21 cellular contexts compared by ENCODE assay signal in genomic region chr4:170610464-170610863, GRCh38.
DNase-seq lines count a peak whose midpoint lies in the region; ATAC-seq, FAIRE-seq and TF ChIP-seq lines count a peak whose summit lies in the region.
"Had no signal": no experiment of that assay in that cellular context is flagged by ENCODE, and none has a peak within 500 bp of the region (broad histone marks: within the 10 kb centered on the region; RNA-seq: fewer than 3 reads in every experiment).

No MANE protein-coding gene starts in this region.

- H3K9me2 ChIP-seq in SK-N-SH, result no peaks in the 10 kb centered on the region

- intact Hi-C loops in kidney (cut with DNase I), result no loop called here

- no peak for TF ChIP-seq EP300 in SK-N-SH (IDR thresholded peaks at IDR 0.05; ENCODE audit: borderline replicate concordance in 1 of 2, low read depth in 1 of 2, low read length in 1 of 2)

- ATAC-seq in GM21447 (IDR thresholded peaks at IDR 0.05; ENCODE audit: unreplicated experiment) (no peak), GM18519 (IDR thresholded peaks at IDR 0.05; ENCODE audit: low FRiP score, unreplicated experiment) (no peak), GM19467 (IDR thresholded peaks at IDR 0.05; ENCODE audit: unreplicated experiment) (no peak)
- ATAC-seq: GM23338, HCT116, HepG2 had no signal

- 0 out of 2 replicates have a peak, but pooled peaks cover 3% of the 10 kb centered on the region for H3K9me3 ChIP-seq in SK-N-SH
- peaks cover 0 to 3% of the 10 kb centered on the region in 2 donors for H3K9me3 ChIP-seq in kidney (ENCODE audit: control insufficient read depth in 1 of 2, low read length in 2 of 2)

- no peaks in the 10 kb centered on the region for H4K20me1 ChIP-seq in SK-N-SH (ENCODE audit: insufficient read depth)
- H4K20me1 ChIP-seq: BLaER1 had no signal

- 17% methylated on average over 1 of the region's 1 CpG for WGBS in SK-N-SH (ENCODE audit: low lambda C conversion rate)

- H3K9ac ChIP-seq in SK-N-SH, result 0 out of 2 replicates have a peak overlapping the region, but pooled peaks have one; percentile 22
- H3K9ac ChIP-seq in kidney (ENCODE audit: low read length in 2 of 2), result no peak overlapping the region
- H3K9ac ChIP-seq: BLaER1 had no signal

- CTCF ChIA-PET in SK-N-SH (lab: Yijun Ruan, JAX), result no interaction called here

- H3K4me3 ChIP-seq in SK-N-SH (ENCODE audit: low read depth in 2 of 2, low read length in 1 of 2) (no peak overlapping the region), kidney (ENCODE audit: low read length in 2 of 2) (no peak overlapping the region)
- H3K4me3 ChIP-seq: BLaER1, GM23338 had no signal

- 0 out of 2 replicates have a peak overlapping the region, but pooled peaks have one; percentile 10 for H2AFZ ChIP-seq in SK-N-SH (ENCODE audit: low read depth)
- H2AFZ ChIP-seq: GM23338 had no signal

- FAIRE-seq in kidney (lab: Jason Lieb, UNC), result no peak
- FAIRE-seq: GM12892, H54, HepG2 had no signal

- POLR2A ChIA-PET in SK-N-SH (lab: Yijun Ruan, JAX), result no interaction called here

- peak overlapping the region; percentile 20; the same call in 1 of the 2 replicates for H3K4me2 ChIP-seq in SK-N-SH
- H3K4me2 ChIP-seq: BLaER1, GM23338 had no signal

- H3K36me3 ChIP-seq in SK-N-SH (replicated peaks in 1 of 2; ENCODE audit: control insufficient read depth in 1 of 2, insufficient read depth in 2 of 2, low read length in 1 of 2) (no peaks in the 10 kb centered on the region), kidney (ENCODE audit: control insufficient read depth in 1 of 2, insufficient read depth in 2 of 2, low read length in 2 of 2) (no peaks in the 10 kb centered on the region)
- H3K36me3 ChIP-seq: BLaER1 had no signal

- H3K27me3 ChIP-seq in SK-N-SH (ENCODE audit: insufficient read depth), result no peaks in the 10 kb centered on the region
- H3K27me3 ChIP-seq: BLaER1 had no signal

- TF ChIP-seq CTCF in SK-N-SH (IDR thresholded peaks at IDR 0.05) (no peak), kidney (IDR thresholded peaks at IDR 0.05; ENCODE audit: borderline replicate concordance, extremely low read depth, insufficient read depth) (no peak)

- H3K27ac ChIP-seq in SK-N-SH (ENCODE audit: low read depth in 2 of 2, low read length in 1 of 2) (peak overlapping the region in 1 of 2 experiments; percentile 83; a peak in 3 of 4 replicates), kidney (ENCODE audit: low read depth in 2 of 2, low read length in 2 of 2) (no peak overlapping the region)
- H3K27ac ChIP-seq: BLaER1 had no signal

- TF ChIP-seq RAD21 in SK-N-SH (IDR thresholded peaks at IDR 0.05; ENCODE audit: low read length), result no peak

- DNase-seq in EL (peak; percentile 11), SK-N-SH (no peak), dedifferentiated amniotic fluid mesenchymal stem cell (ENCODE audit: extremely low spot score) (peak; percentile 15), stromal cell of bone marrow (ENCODE audit: low read depth) (peak; percentile 4), kidney (no peak)
- DNase-seq: 8988T; CD4-positive, alpha-beta memory T cell; DMS153; DMS79; GDM1; HFFc6; KBM-7 had no signal

- H3F3A ChIP-seq in SK-N-SH (replicated peaks; ENCODE audit: insufficient read depth), result peaks cover 12% of the 10 kb centered on the region

- peaks cover 0 to 4% of the 10 kb centered on the region in 2 experiments; a peak in 1 of 4 replicates for H3K4me1 ChIP-seq in SK-N-SH (ENCODE audit: control insufficient read depth in 1 of 2, insufficient read depth in 2 of 2, low read depth in 1 of 2, low read length in 1 of 2)
- H3K4me1 ChIP-seq in kidney (ENCODE audit: control insufficient read depth in 1 of 2, insufficient read depth in 1 of 2, low read depth in 1 of 2, low read length in 2 of 2), result no peaks in the 10 kb centered on the region
- H3K4me1 ChIP-seq: BLaER1 had no signal

- H3K79me2 ChIP-seq in SK-N-SH (ENCODE audit: insufficient read depth), result no peaks in the 10 kb centered on the region

TF ChIP-seq in SK-N-SH, 30 proteins besides CTCF, POLR2A, EP300 and RAD21 (continues in another document):
- peak; percentile 39; the same call in 1 of the 2 replicates for TF ChIP-seq JUND (IDR thresholded peaks at IDR 0.05)
- TF ChIP-seq POLR2AphosphoS5 (IDR thresholded peaks at IDR 0.05; ENCODE audit: low read depth, low read length), result no peak
- TF ChIP-seq PBX3 (IDR thresholded peaks at IDR 0.05), result peak; percentile 62
- no peak for TF ChIP-seq SMC3 (IDR thresholded peaks at IDR 0.05; ENCODE audit: low read depth, low read length)
- no peak for TF ChIP-seq TAF1 (IDR thresholded peaks at IDR 0.05; ENCODE audit: borderline replicate concordance, low read depth, low read length)
- no peak for TF ChIP-seq MAX (IDR thresholded peaks at IDR 0.05; ENCODE audit: low read depth)
- no peak for TF ChIP-seq SIN3A (IDR thresholded peaks at IDR 0.05; ENCODE audit: borderline replicate concordance, low read depth, low read length)
- TF ChIP-seq EZH2phosphoT487 (IDR thresholded peaks at IDR 0.05; ENCODE audit: borderline replicate concordance, low read depth), result no peak
- peak; percentile 68; the same call in 1 of the 2 replicates for TF ChIP-seq MEF2A (IDR thresholded peaks at IDR 0.05; ENCODE audit: borderline replicate concordance, low read depth)
- peak; percentile 52; the same call in 1 of the 2 replicates for TF ChIP-seq TCF12 (IDR thresholded peaks at IDR 0.05)
- no peak for TF ChIP-seq RFX5 (IDR thresholded peaks at IDR 0.05; ENCODE audit: low read length)
- no peak for TF ChIP-seq NFIC (IDR thresholded peaks at IDR 0.05; ENCODE audit: borderline replicate concordance)
- no peak for TF ChIP-seq RCOR1 (IDR thresholded peaks at IDR 0.05; ENCODE audit: low read length)
- TF ChIP-seq FOSL2 (IDR thresholded peaks at IDR 0.05; ENCODE audit: borderline replicate concordance, low read depth), result peak; percentile 9; the same call in 1 of the 2 replicates
- TF ChIP-seq REST (IDR thresholded peaks at IDR 0.05; ENCODE audit: low read depth, low read length), result no peak
- TF ChIP-seq TEAD4 (IDR thresholded peaks at IDR 0.05; ENCODE audit: borderline replicate concordance, insufficient read depth), result peak; percentile 44; the same call in 1 of the 2 replicates
- peak; percentile 35; the same call in 1 of the 2 replicates for TF ChIP-seq FOXM1 (IDR thresholded peaks at IDR 0.05; ENCODE audit: low read depth)
- no peak for TF ChIP-seq USF2 (IDR thresholded peaks at IDR 0.05; ENCODE audit: borderline replicate concordance, low read depth, low read length)
- no peak for TF ChIP-seq GABPA (IDR thresholded peaks at IDR 0.05; ENCODE audit: low read depth)
- TF ChIP-seq IRF3 (IDR thresholded peaks at IDR 0.05; ENCODE audit: low read depth, low read length), result no peak

Comparison
In these comparisons a context has a peak if more than half of its experiments do, and no peak if none do; other contexts are left out.
1. DNase-seq: peak in EL (single experiment), dedifferentiated amniotic fluid mesenchymal stem cell (single experiment) and stromal cell of bone marrow (single experiment); none in SK-N-SH (single experiment) and kidney (single experiment).